8 cellular contexts compared by ENCODE assay signal in the genomic region with DNA sequence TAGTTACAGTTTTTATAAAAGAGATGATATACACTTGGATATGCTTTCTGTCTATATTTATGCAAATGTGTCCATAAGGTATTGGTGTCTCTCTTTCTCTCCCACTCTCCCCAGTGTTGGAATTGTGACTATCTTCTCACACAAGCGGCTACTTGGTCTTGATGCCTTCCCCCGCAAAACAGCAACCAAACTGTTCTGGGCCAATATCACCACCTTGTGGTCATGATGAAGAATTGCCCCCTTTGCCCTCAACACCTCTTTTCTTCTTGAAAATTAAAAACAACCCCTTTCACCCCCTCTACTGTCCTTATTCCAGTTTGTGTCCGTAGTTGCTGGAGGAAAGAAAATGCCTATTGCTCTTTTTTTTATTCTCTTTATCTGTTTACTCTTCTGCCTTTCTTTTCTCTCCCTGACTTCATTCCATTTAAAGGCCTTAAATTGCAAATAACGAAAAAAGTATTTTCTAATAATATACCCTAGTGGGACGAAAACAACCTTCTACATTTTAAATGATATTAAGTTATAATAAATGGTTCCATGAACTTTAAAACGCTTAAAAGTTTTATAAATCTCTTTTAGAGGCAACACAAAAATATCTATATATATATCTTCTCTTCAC.
DNase-seq lines count a peak whose midpoint lies in the region; ATAC-seq and TF ChIP-seq lines count a peak whose summit lies in the region.

No MANE protein-coding gene starts in this region.

- DNase-seq in DMS 273 treated with DMSO at 0.1 percent for 48 hours (lab: John Stamatoyannopoulos, UW) (peak; percentile 41), HCT116 (ENCODE audit: low read depth, low spot score) (peak; percentile 50), OCI-M2 (lab: John Stamatoyannopoulos, UW; ENCODE audit: unreplicated experiment) (peak; percentile 28), colonic mucosa (no peak), psoas muscle (no peak), substantia nigra (lab: John Stamatoyannopoulos, UW) (no peak), DMS153 treated with DMSO at 0.1 percent for 48 hours (lab: John Stamatoyannopoulos, UW; ENCODE audit: unreplicated experiment) (no peak)

- POLR2A ChIA-PET in HCT116 (lab: Charles Lee): no interaction called here

- intact Hi-C loops in HCT116 (cut with micrococcal nuclease): loop anchor here (1.0 to 2.0 kb wide), 3 partner anchors 164 to 277 kb away; no protein-coding TSS in a partner anchor
- intact Hi-C loops in colonic mucosa (cut with DNase I): no loop called here
- intact Hi-C loops in psoas muscle (cut with DNase I): no loop called here

- 0 out of 2 replicates have a peak, but pooled peaks cover under 1% of the 10 kb centered on the region for H3K27me3 ChIP-seq in HCT116 (ENCODE audit: insufficient read depth, low read length)
- H3K27me3 ChIP-seq in colonic mucosa: no peaks in the 10 kb centered on the region
- peaks cover 0 to 4% (median 0%) of the 10 kb centered on the region in 3 donors for H3K27me3 ChIP-seq in psoas muscle (ENCODE audit: insufficient read depth in 3 of 3, low read length in 2 of 3)

- H3K79me2 ChIP-seq in HCT116 (ENCODE audit: insufficient read depth, low read length): no peaks in the 10 kb centered on the region

- H3K4me2 ChIP-seq in HCT116 (ENCODE audit: low read length): no peak overlapping the region

- H3K9me3 ChIP-seq in HCT116 (ENCODE audit: control insufficient read depth in 1 of 2, insufficient read depth in 1 of 2, low read depth in 1 of 2, low read length in 2 of 2) (peaks cover 0 to 8% of the 10 kb centered on the region in 2 experiments; a peak in 1 of 4 replicates), colonic mucosa (no peaks in the 10 kb centered on the region), psoas muscle (peaks cover 5% of the 10 kb centered on the region)

- no peaks in the 10 kb centered on the region for H4K20me1 ChIP-seq in HCT116 (ENCODE audit: insufficient read depth)

- RAD21 ChIA-PET in HCT116 (lab: Charles Lee; ENCODE audit: low non-redundant PET in 1 of 2, low total read pairs in 2 of 2, uncharacterized antibody in 2 of 2, unreplicated experiment in 2 of 2): no interaction called here

- H3K4me3 ChIP-seq in HCT116 (replicated peaks in 1 of 2; ENCODE audit: low read depth in 1 of 2, low read length in 2 of 2) (no peak overlapping the region), colonic mucosa (no peak overlapping the region), psoas muscle (no peak overlapping the region)

- 47 to 51% (median 51%) methylated on average over 6 of the region's 6 CpGs for WGBS in psoas muscle, 3 donors

- peak; percentile 66 for ATAC-seq in HCT116
- ATAC-seq in psoas muscle: no peak
- ATAC-seq in HG02938 (IDR thresholded peaks at IDR 0.05; ENCODE audit: unreplicated experiment): no peak

- H3K9me2 ChIP-seq in HCT116 (ENCODE audit: insufficient read depth): no peaks in the 10 kb centered on the region

- no peak overlapping the region for H3K9ac ChIP-seq in HCT116 (ENCODE audit: low read length)
- no peak overlapping the region for H3K9ac ChIP-seq in colonic mucosa (ENCODE audit: low read depth in 2 of 2, low read length in 2 of 2)

- peak; percentile 74 for TF ChIP-seq RAD21 in HCT116 (IDR thresholded peaks at IDR 0.05; ENCODE audit: low read depth)

- CTCF ChIA-PET in HCT116 (lab: Charles Lee): interaction anchor here (0.9 kb wide), 1 partner anchor 164 kb away, joined by 3 read pairs; no protein-coding TSS in a partner anchor

- BruUV-seq in HCT116 (replicated peaks; lab: Mats Ljungman, UMichigan): no TSS peak

- H3K4me1 ChIP-seq in HCT116 (ENCODE audit: control insufficient read depth in 1 of 2, insufficient read depth in 2 of 2, low read length in 2 of 2) (no peaks in the 10 kb centered on the region), colonic mucosa (no peaks in the 10 kb centered on the region), psoas muscle (no peaks in the 10 kb centered on the region)

- TF ChIP-seq POLR2A in HCT116 (IDR thresholded peaks at IDR 0.05; ENCODE audit: borderline replicate concordance, extremely low read depth, insufficient read depth, insufficient read length): no peak

- H3K36me3 ChIP-seq in HCT116 (ENCODE audit: control insufficient read depth in 1 of 2, insufficient read depth in 2 of 2, low read length in 2 of 2) (no peaks in the 10 kb centered on the region), colonic mucosa (no peaks in the 10 kb centered on the region), psoas muscle (ENCODE audit: insufficient read depth in 1 of 2, low read depth in 1 of 2) (no peaks in the 10 kb centered on the region)

- no peak overlapping the region for H3K27ac ChIP-seq in HCT116 (ENCODE audit: low read depth, low read length)
- H3K27ac ChIP-seq in colonic mucosa: no peak overlapping the region
- H3K27ac ChIP-seq in psoas muscle: no peak overlapping the region
- no peak overlapping the region for H3K27ac ChIP-seq in substantia nigra (ENCODE audit: low read depth, low read length, poor library complexity, severe bottlenecking)

- H2AFZ ChIP-seq in HCT116 (ENCODE audit: low read depth, low read length, poor library complexity, severe bottlenecking): no peak overlapping the region

- TF ChIP-seq CTCF in HCT116 (IDR thresholded peaks at IDR 0.05 in 2 of 3, conservative IDR thresholded peaks at IDR 0.05 in 1 of 3; ENCODE audit: borderline replicate concordance in 1 of 3, insufficient read depth in 1 of 3, low read depth in 2 of 3, low read length in 2 of 3) (peak; percentile 70 to 75 (median 73)), colonic mucosa (IDR thresholded peaks at IDR 0.05) (peak; percentile 33), psoas muscle (IDR thresholded peaks at IDR 0.05) (peak; percentile 17)

TF ChIP-seq in HCT116, 20 proteins besides CTCF, POLR2A, EP300 and RAD21:
- TF ChIP-seq FOSL1 (IDR thresholded peaks at IDR 0.05; ENCODE audit: low read depth) (no peak), CBX3 (IDR thresholded peaks at IDR 0.05; ENCODE audit: low read depth) (peak; percentile 65; the same call in 1 of the 2 replicates)
- TF ChIP-seq, protein P1, sequence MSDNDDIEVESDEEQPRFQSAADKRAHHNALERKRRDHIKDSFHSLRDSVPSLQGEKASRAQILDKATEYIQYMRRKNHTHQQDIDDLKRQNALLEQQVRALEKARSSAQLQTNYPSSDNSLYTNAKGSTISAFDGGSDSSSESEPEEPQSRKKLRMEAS (IDR thresholded peaks at IDR 0.05): no peak
TF ChIP-seq in HCT116: peak in this region for 1.

Comparison
In these comparisons a context has a peak if more than half of its experiments do, and no peak if none do; other contexts are left out.
1. DNase-seq: peak in DMS 273 treated with DMSO at 0.1 percent for 48 hours (single experiment), HCT116 (single experiment) and OCI-M2 (single experiment); none in colonic mucosa (single experiment), psoas muscle (0 of 2), substantia nigra (0 of 49) and DMS153 treated with DMSO at 0.1 percent for 48 hours (single experiment).
2. CTCF ChIP-seq: peak in every context shown above with its lines; median percentile 73 in HCT116; 33 in colonic mucosa; 17 in psoas muscle.